Comparison of ENCODE assay signal across 6 cellular contexts in genomic region chr7:14978687-14979086, GRCh38.
"Had no signal": no experiment of that assay in that cellular context is flagged by ENCODE, and none has a peak within 500 bp of the region (broad histone marks: within the 10 kb centered on the region; RNA-seq: fewer than 3 reads in every experiment).

No MANE protein-coding gene starts in this region.

- H2AFZ ChIP-seq: GM23338 had no signal

- H3K4me3 ChIP-seq: GM23338, HAP-1 had no signal

- H3K27ac ChIP-seq: HL-60 had no signal

- H3K27ac Mint-ChIP-seq: GM23338, HFFc6, IgD-negative memory B cell had no signal

- H3K4me1 Mint-ChIP-seq: GM23338, IgD-negative memory B cell had no signal

- H3K36me3 Mint-ChIP-seq: IgD-negative memory B cell had no signal

- H3K4me2 ChIP-seq: GM23338 had no signal

- H3K4me1 ChIP-seq: HAP-1 had no signal

- H3K9me3 Mint-ChIP-seq: GM23338, HFFc6 had no signal

- H3K4me3 Mint-ChIP-seq: GM23338, HFFc6, IgD-negative memory B cell had no signal

- DNase-seq: H7, HFFc6 had no signal

- H3K36me3 ChIP-seq: HAP-1 had no signal

- H3K9me3 ChIP-seq: HAP-1 had no signal
